Comparison of ENCODE assay signal across 8 cellular contexts in genomic region chr7:28408974-28409715, GRCh38. TPM values are rescaled to one million over a fixed set of nuclear protein-coding genes. Genes with fewer than 3 reads are reported as not detected.
DNase-seq lines count a peak whose midpoint lies in the region; ATAC-seq and TF ChIP-seq lines count a peak whose summit lies in the region.

No MANE protein-coding gene starts in this region.

- H3K27me3 Mint-ChIP-seq in stimulated activated naive CD8-positive, alpha-beta T cell treated with anti-CD3 and anti-CD28 coated beads, Interleukin-15, amount 100 ng/mL, for 72 hours = peaks cover 76% of the 10 kb centered on the region

- peaks cover 11% of the 10 kb centered on the region for H3K79me2 ChIP-seq in neural cell (replicated peaks; ENCODE audit: insufficient read depth, low read length)

- no peak for TF ChIP-seq EP300 in neural cell (conservative IDR thresholded peaks at IDR 0.05; ENCODE audit: poor library complexity, severe bottlenecking)

- H3F3A ChIP-seq in neural cell (ENCODE audit: insufficient read depth, low read length, poor library complexity, severe bottlenecking) = peaks cover 5% of the 10 kb centered on the region

- H3K36me3 ChIP-seq in Peyer's patch = no peaks in the 10 kb centered on the region
- no peaks in the 10 kb centered on the region for H3K36me3 ChIP-seq in neural cell (ENCODE audit: insufficient read depth, low read length)

- TF ChIP-seq CTCF in Peyer's patch (IDR thresholded peaks at IDR 0.05) (no peak), neural cell (IDR thresholded peaks at IDR 0.05; ENCODE audit: poor library complexity, severe bottlenecking) (no peak)

- H3K27me3 ChIP-seq in Peyer's patch = no peaks in the 10 kb centered on the region
- H3K27me3 ChIP-seq in neural cell (ENCODE audit: insufficient read depth, low read depth, low read length) = peaks cover 36% of the 10 kb centered on the region

- peak overlapping the region; percentile 65 for H3K9ac ChIP-seq in neural cell (ENCODE audit: low read length)

- no peaks in the 10 kb centered on the region for H3K9me3 ChIP-seq in Peyer's patch
- no peaks in the 10 kb centered on the region for H3K9me3 ChIP-seq in neural cell (ENCODE audit: low read length)

- H3K4me3 Mint-ChIP-seq in stimulated activated naive CD8-positive, alpha-beta T cell treated with anti-CD3 and anti-CD28 coated beads, Interleukin-15, amount 100 ng/mL, for 72 hours = peak overlapping the region; percentile 93 to 95

- no peaks in the 10 kb centered on the region for H3K9me2 ChIP-seq in neural cell (ENCODE audit: insufficient read depth, low read length)

- no peaks in the 10 kb centered on the region for H4K20me1 ChIP-seq in neural cell (ENCODE audit: insufficient read depth)

- H3K4me1 ChIP-seq in Peyer's patch = peaks cover 0 to 17% (median 7%) of the 10 kb centered on the region in 4 donors

- H2AFZ ChIP-seq in neural cell (ENCODE audit: low read depth, low read length) = no peak overlapping the region

- TF ChIP-seq RAD21 in neural cell (conservative IDR thresholded peaks at IDR 0.05) = peak; percentile 23

- H3K27ac Mint-ChIP-seq in stimulated activated naive CD8-positive, alpha-beta T cell treated with anti-CD3 and anti-CD28 coated beads, Interleukin-15, amount 100 ng/mL, for 72 hours = peak overlapping the region; percentile 93 to 98

- H3K27ac ChIP-seq in Peyer's patch (peak overlapping the region; percentile 45 to 78 (median 62)), neural cell (ENCODE audit: low read length) (no peak overlapping the region)

- peak; percentile 87 for ATAC-seq in stimulated activated naive CD8-positive, alpha-beta T cell treated with anti-CD3 and anti-CD28 coated beads, Interleukin-15, amount 100 ng/mL, for 72 hours
- ATAC-seq in GM21526 (IDR thresholded peaks at IDR 0.05; ENCODE audit: low FRiP score, unreplicated experiment) = no peak

- H3K4me1 Mint-ChIP-seq in stimulated activated naive CD8-positive, alpha-beta T cell treated with anti-CD3 and anti-CD28 coated beads, Interleukin-15, amount 100 ng/mL, for 72 hours = peaks cover 80% of the 10 kb centered on the region

- H3K4me3 ChIP-seq in Peyer's patch (peak overlapping the region; percentile 32 to 53 (median 51)), neural cell (ENCODE audit: low read length) (peak overlapping the region; percentile 90)

- H3K9me3 Mint-ChIP-seq in stimulated activated naive CD8-positive, alpha-beta T cell treated with anti-CD3 and anti-CD28 coated beads, Interleukin-15, amount 100 ng/mL, for 72 hours = no peaks in the 10 kb centered on the region

- DNase-seq in ELF-1 (ENCODE audit: low read depth, low spot score) (peak; percentile 86), HuH-7.5 (ENCODE audit: low spot score) (peak; percentile 74), Peyer's patch (peak; percentile 67 to 90 (median 78)), foreskin melanocyte (peak; percentile 80)
- DNase-seq in activated naive CD4-positive, alpha-beta T cell treated with anti-CD3 and anti-CD28 coated beads, Interleukin-2, amount 50 U/mL, for 16 hours = peak; percentile 67
- DNase-seq in stimulated activated naive CD8-positive, alpha-beta T cell treated with anti-CD3 and anti-CD28 coated beads, Interleukin-15, amount 100 ng/mL, for 72 hours = peak; percentile 73 to 76

- TF ChIP-seq POLR2A in Peyer's patch (IDR thresholded peaks at IDR 0.05) = peak in 1 of 2 donors; percentile 18

- H3K4me2 ChIP-seq in neural cell (ENCODE audit: low read length) = peak overlapping the region; percentile 100

TF ChIP-seq in neural cell, 6 proteins besides CTCF, POLR2A, EP300 and RAD21:
- TF ChIP-seq, protein P1, sequence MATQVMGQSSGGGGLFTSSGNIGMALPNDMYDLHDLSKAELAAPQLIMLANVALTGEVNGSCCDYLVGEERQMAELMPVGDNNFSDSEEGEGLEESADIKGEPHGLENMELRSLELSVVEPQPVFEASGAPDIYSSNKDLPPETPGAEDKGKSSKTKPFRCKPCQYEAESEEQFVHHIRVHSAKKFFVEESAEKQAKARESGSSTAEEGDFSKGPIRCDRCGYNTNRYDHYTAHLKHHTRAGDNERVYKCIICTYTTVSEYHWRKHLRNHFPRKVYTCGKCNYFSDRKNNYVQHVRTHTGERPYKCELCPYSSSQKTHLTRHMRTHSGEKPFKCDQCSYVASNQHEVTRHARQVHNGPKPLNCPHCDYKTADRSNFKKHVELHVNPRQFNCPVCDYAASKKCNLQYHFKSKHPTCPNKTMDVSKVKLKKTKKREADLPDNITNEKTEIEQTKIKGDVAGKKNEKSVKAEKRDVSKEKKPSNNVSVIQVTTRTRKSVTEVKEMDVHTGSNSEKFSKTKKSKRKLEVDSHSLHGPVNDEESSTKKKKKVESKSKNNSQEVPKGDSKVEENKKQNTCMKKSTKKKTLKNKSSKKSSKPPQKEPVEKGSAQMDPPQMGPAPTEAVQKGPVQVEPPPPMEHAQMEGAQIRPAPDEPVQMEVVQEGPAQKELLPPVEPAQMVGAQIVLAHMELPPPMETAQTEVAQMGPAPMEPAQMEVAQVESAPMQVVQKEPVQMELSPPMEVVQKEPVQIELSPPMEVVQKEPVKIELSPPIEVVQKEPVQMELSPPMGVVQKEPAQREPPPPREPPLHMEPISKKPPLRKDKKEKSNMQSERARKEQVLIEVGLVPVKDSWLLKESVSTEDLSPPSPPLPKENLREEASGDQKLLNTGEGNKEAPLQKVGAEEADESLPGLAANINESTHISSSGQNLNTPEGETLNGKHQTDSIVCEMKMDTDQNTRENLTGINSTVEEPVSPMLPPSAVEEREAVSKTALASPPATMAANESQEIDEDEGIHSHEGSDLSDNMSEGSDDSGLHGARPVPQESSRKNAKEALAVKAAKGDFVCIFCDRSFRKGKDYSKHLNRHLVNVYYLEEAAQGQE (IDR thresholded peaks at IDR 0.05; ENCODE audit: borderline replicate concordance) = no peak
- no peak for TF ChIP-seq EZH2 (IDR thresholded peaks at IDR 0.05; ENCODE audit: borderline replicate concordance, insufficient read depth, low read length, poor library complexity, severe bottlenecking)
- TF ChIP-seq POLR2AphosphoS5 (IDR thresholded peaks at IDR 0.05) = peak; percentile 35
- TF ChIP-seq SMC3 (conservative IDR thresholded peaks at IDR 0.05; ENCODE audit: poor library complexity) = no peak
- no peak for TF ChIP-seq TAF1 (IDR thresholded peaks at IDR 0.05; ENCODE audit: low read depth)
- no peak for TF ChIP-seq MXI1 (conservative IDR thresholded peaks at IDR 0.05; ENCODE audit: poor library complexity, severe bottlenecking)

RNA-seq across cellular contexts. Expression of gene CREB5, which starts 3.2 kb away (rescaled TPM):
- total RNA-seq in Peyer's patch = 10 to 100 TPM in 3 of 4 donors, under 1 TPM in 1; 0.88 to 31.4 (median 15.9) TPM
- polyA plus RNA-seq in neural cell = 3.2 and 3.7 TPM in 2 replicates
- polyA minus RNA-seq in neural cell = 7.8 and 9.3 TPM in 2 replicates
